Comparison of ENCODE assay signal across 31 cellular contexts in the genomic region with DNA sequence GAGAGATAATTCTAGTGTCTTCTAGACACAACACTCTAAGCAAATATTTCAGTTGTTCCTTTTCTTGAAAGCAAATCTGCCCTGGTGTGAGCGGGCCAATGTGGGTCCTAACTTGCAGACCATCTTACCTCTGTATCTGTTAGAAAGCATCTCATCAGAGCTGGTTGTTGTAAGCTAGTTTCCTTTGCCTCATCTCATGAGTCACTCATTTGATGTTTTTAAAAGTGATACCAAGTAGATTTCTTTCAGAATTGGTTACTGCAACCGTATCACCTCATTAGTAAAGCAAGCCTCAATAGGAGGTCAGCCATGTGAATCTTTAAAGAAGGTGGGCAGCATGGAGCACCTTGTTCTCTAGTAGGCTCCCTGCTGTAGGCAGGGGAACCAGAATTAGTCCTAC.
DNase-seq lines count a peak whose midpoint lies in the region; ATAC-seq and TF ChIP-seq lines count a peak whose summit lies in the region.
"Had no signal": no experiment of that assay in that cellular context is flagged by ENCODE, and none has a peak within 500 bp of the region (broad histone marks: within the 10 kb centered on the region; RNA-seq: fewer than 3 reads in every experiment).

No MANE protein-coding gene starts in this region.

- no peak overlapping the region for H3K9ac ChIP-seq in HCT116 (ENCODE audit: low read length)

- no peaks in the 10 kb centered on the region for H4K20me1 ChIP-seq in HCT116 (ENCODE audit: insufficient read depth)

- no peak overlapping the region for H3K4me3 Mint-ChIP-seq in activated T-cell treated with anti-CD3 and anti-CD28 coated beads, Interleukin-2, amount 50 U/mL, for 24 hours
- peak overlapping the region; percentile 47 for H3K4me3 Mint-ChIP-seq in activated T-helper 17 cell treated with anti-CD3 and anti-CD28 coated beads, Interleukin-2, amount 50 U/mL, for 72 hours
- H3K4me3 Mint-ChIP-seq in stimulated activated effector memory CD8-positive, alpha-beta T cell treated with anti-CD3 and anti-CD28 coated beads, Interleukin-12 subunit alpha, Interleukin-12 subunit beta, amount 100 ng/mL, for 72 hours = no peak overlapping the region
- H3K4me3 Mint-ChIP-seq: activated naive CD8-positive, alpha-beta T cell treated with anti-CD3 and anti-CD28 coated beads for 36 hours; CD8-positive, alpha-beta T cell; memory B cell; nephron progenitor cell had no signal

- peak overlapping the region; percentile 15 for H3K27ac Mint-ChIP-seq in activated T-cell treated with anti-CD3 and anti-CD28 coated beads, Interleukin-2, amount 50 U/mL, for 24 hours
- H3K27ac Mint-ChIP-seq in activated T-helper 17 cell treated with anti-CD3 and anti-CD28 coated beads, Interleukin-2, amount 50 U/mL, for 72 hours = peak overlapping the region; percentile 64
- H3K27ac Mint-ChIP-seq in stimulated activated effector memory CD8-positive, alpha-beta T cell treated with anti-CD3 and anti-CD28 coated beads, Interleukin-12 subunit alpha, Interleukin-12 subunit beta, amount 100 ng/mL, for 72 hours = no peak overlapping the region
- H3K27ac Mint-ChIP-seq: activated naive CD8-positive, alpha-beta T cell treated with anti-CD3 and anti-CD28 coated beads for 36 hours; CD8-positive, alpha-beta T cell; memory B cell; nephron progenitor cell had no signal

- no peaks in the 10 kb centered on the region for H3K36me3 ChIP-seq in HCT116 (ENCODE audit: control insufficient read depth in 1 of 2, insufficient read depth in 2 of 2, low read length in 2 of 2)
- H3K36me3 ChIP-seq: BE2C, pancreas, uterus had no signal

- no peaks in the 10 kb centered on the region for H3K27me3 ChIP-seq in HCT116 (ENCODE audit: insufficient read depth, low read length)
- H3K27me3 ChIP-seq: BE2C, cardiac muscle cell, pancreas, SJSA1, uterus had no signal

- peak overlapping the region; percentile 48; the same call in 1 of the 2 replicates for H3K4me2 ChIP-seq in HCT116 (ENCODE audit: low read length)

- no TSS peak for BruUV-seq in HCT116 (replicated peaks; lab: Mats Ljungman, UMichigan)

- intact Hi-C loops in HCT116 (cut with micrococcal nuclease) = no loop called here

- H3K79me2 ChIP-seq in HCT116 (ENCODE audit: insufficient read depth, low read length) = no peaks in the 10 kb centered on the region

- ATAC-seq in HCT116 (no peak), HG03520 (IDR thresholded peaks at IDR 0.05; ENCODE audit: unreplicated experiment) (no peak), HG03571 (IDR thresholded peaks at IDR 0.05; ENCODE audit: unreplicated experiment) (no peak)
- ATAC-seq in activated T-helper 17 cell treated with anti-CD3 and anti-CD28 coated beads, Interleukin-2, amount 50 U/mL, for 72 hours (replicated peaks) = peak; percentile 62
- ATAC-seq in stimulated activated effector memory CD8-positive, alpha-beta T cell treated with anti-CD3 and anti-CD28 coated beads, Interleukin-12 subunit alpha, Interleukin-12 subunit beta, amount 100 ng/mL, for 72 hours = peak; percentile 60
- ATAC-seq: CD8-positive, alpha-beta T cell; left lobe of liver; pancreas had no signal

- TF ChIP-seq CTCF in HCT116 (IDR thresholded peaks at IDR 0.05 in 2 of 3, conservative IDR thresholded peaks at IDR 0.05 in 1 of 3; ENCODE audit: borderline replicate concordance in 1 of 3, insufficient read depth in 1 of 3, low read depth in 2 of 3, low read length in 2 of 3) = no peak

- H2AFZ ChIP-seq in HCT116 (ENCODE audit: low read depth, low read length, poor library complexity, severe bottlenecking) = no peak overlapping the region

- H3K4me3 ChIP-seq in HCT116 (replicated peaks in 1 of 2; ENCODE audit: low read depth in 1 of 2, low read length in 2 of 2) = no peak overlapping the region
- H3K4me3 ChIP-seq: cardiac muscle cell, HAP-1, pancreas, SJSA1, skin epidermis, uterus had no signal

- no peak for DNase-seq in activated T-cell treated with anti-CD3 and anti-CD28 coated beads, Interleukin-2, amount 50 U/mL, for 24 hours
- no peak for DNase-seq in activated T-cell treated with anti-CD3 and anti-CD28 coated beads, Interleukin-2, amount 50 U/mL, for 1 hour
- DNase-seq in HCT116 (ENCODE audit: low read depth, low spot score) (no peak), ecto neural progenitor cell (ENCODE audit: low spot score) (no peak)
- DNase-seq in stimulated activated effector memory CD8-positive, alpha-beta T cell treated with anti-CD3 and anti-CD28 coated beads, Interleukin-12 subunit alpha, Interleukin-12 subunit beta, amount 100 ng/mL, for 72 hours (ENCODE audit: low spot score in 2 of 2) = no peak
- DNase-seq: ACHN; activated CD8-positive, alpha-beta memory T cell treated with anti-CD3 and anti-CD28 coated beads, Interleukin-2, amount 50 U/mL, for 48 hours; activated gamma-delta T cell; activated naive CD8-positive, alpha-beta T cell treated with anti-CD3 and anti-CD28 coated beads for 36 hours; aorta; BE2C; CD8-positive, alpha-beta T cell; effector CD8-positive, alpha-beta T cell; glutamatergic neuron; NCI-H1048; nephron progenitor cell; pancreas; RPMI8226; stimulated activated naive CD4-positive, alpha-beta T cell treated with Interleukin-2 at 50 U/mL for 16 hours; T-helper 9 cell; uterus; WERI-Rb-1 had no signal

- no peak for TF ChIP-seq RAD21 in HCT116 (IDR thresholded peaks at IDR 0.05; ENCODE audit: low read depth)

- RAD21 ChIA-PET in HCT116 (lab: Charles Lee; ENCODE audit: low non-redundant PET in 1 of 2, low total read pairs in 2 of 2, uncharacterized antibody in 2 of 2, unreplicated experiment in 2 of 2) = no interaction called here

- H3K9me2 ChIP-seq in HCT116 (ENCODE audit: insufficient read depth) = 0 out of 2 replicates have a peak, but pooled peaks cover 2% of the 10 kb centered on the region

- no peak for TF ChIP-seq POLR2A in HCT116 (IDR thresholded peaks at IDR 0.05; ENCODE audit: borderline replicate concordance, extremely low read depth, insufficient read depth, insufficient read length)

- peaks cover 11 to 48% of the 10 kb centered on the region in 2 experiments for H3K4me1 ChIP-seq in HCT116 (ENCODE audit: control insufficient read depth in 1 of 2, insufficient read depth in 2 of 2, low read length in 2 of 2)
- H3K4me1 ChIP-seq: HAP-1, pancreas, uterus had no signal

- H3K27ac ChIP-seq in HCT116 (ENCODE audit: low read depth, low read length) = no peak overlapping the region
- H3K27ac ChIP-seq: cardiac muscle cell, pancreas, SJSA1, uterus, WERI-Rb-1 had no signal

- no peaks in the 10 kb centered on the region for H3K9me3 Mint-ChIP-seq in activated T-cell treated with anti-CD3 and anti-CD28 coated beads, Interleukin-2, amount 50 U/mL, for 24 hours
- H3K9me3 Mint-ChIP-seq in activated T-helper 17 cell treated with anti-CD3 and anti-CD28 coated beads, Interleukin-2, amount 50 U/mL, for 72 hours = peaks cover 3% of the 10 kb centered on the region
- no peaks in the 10 kb centered on the region for H3K9me3 Mint-ChIP-seq in stimulated activated effector memory CD8-positive, alpha-beta T cell treated with anti-CD3 and anti-CD28 coated beads, Interleukin-12 subunit alpha, Interleukin-12 subunit beta, amount 100 ng/mL, for 72 hours
- H3K9me3 Mint-ChIP-seq: activated naive CD8-positive, alpha-beta T cell treated with anti-CD3 and anti-CD28 coated beads for 36 hours; CD8-positive, alpha-beta T cell; memory B cell had no signal

- no peaks in the 10 kb centered on the region for H3K27me3 Mint-ChIP-seq in activated T-cell treated with anti-CD3 and anti-CD28 coated beads, Interleukin-2, amount 50 U/mL, for 24 hours
- H3K27me3 Mint-ChIP-seq in activated T-helper 17 cell treated with anti-CD3 and anti-CD28 coated beads, Interleukin-2, amount 50 U/mL, for 72 hours = no peaks in the 10 kb centered on the region
- H3K27me3 Mint-ChIP-seq: activated naive CD8-positive, alpha-beta T cell treated with anti-CD3 and anti-CD28 coated beads for 36 hours; memory B cell had no signal

- H3K4me1 Mint-ChIP-seq in activated T-cell treated with anti-CD3 and anti-CD28 coated beads, Interleukin-2, amount 50 U/mL, for 24 hours (ENCODE audit: low read depth) = peaks cover 24% of the 10 kb centered on the region
- H3K4me1 Mint-ChIP-seq in activated T-helper 17 cell treated with anti-CD3 and anti-CD28 coated beads, Interleukin-2, amount 50 U/mL, for 72 hours = peaks cover 19% of the 10 kb centered on the region
- H3K4me1 Mint-ChIP-seq in stimulated activated effector memory CD8-positive, alpha-beta T cell treated with anti-CD3 and anti-CD28 coated beads, Interleukin-12 subunit alpha, Interleukin-12 subunit beta, amount 100 ng/mL, for 72 hours = peaks cover 41% of the 10 kb centered on the region

- POLR2A ChIA-PET in HCT116 (lab: Charles Lee) = no interaction called here

- CTCF ChIA-PET in HCT116 (lab: Charles Lee) = no interaction called here

- peaks cover 44% of the 10 kb centered on the region for H3K36me3 Mint-ChIP-seq in activated T-cell treated with anti-CD3 and anti-CD28 coated beads, Interleukin-2, amount 50 U/mL, for 24 hours (ENCODE audit: low read depth)
- peaks cover 45% of the 10 kb centered on the region for H3K36me3 Mint-ChIP-seq in activated T-helper 17 cell treated with anti-CD3 and anti-CD28 coated beads, Interleukin-2, amount 50 U/mL, for 72 hours (ENCODE audit: low read depth)
- peaks cover 12% of the 10 kb centered on the region for H3K36me3 Mint-ChIP-seq in stimulated activated effector memory CD8-positive, alpha-beta T cell treated with anti-CD3 and anti-CD28 coated beads, Interleukin-12 subunit alpha, Interleukin-12 subunit beta, amount 100 ng/mL, for 72 hours

- H3K9me3 ChIP-seq in HCT116 (ENCODE audit: control insufficient read depth in 1 of 2, insufficient read depth in 1 of 2, low read depth in 1 of 2, low read length in 2 of 2) = no peaks in the 10 kb centered on the region
- H3K9me3 ChIP-seq: BE2C, HAP-1, pancreas, SJSA1, uterus had no signal

TF ChIP-seq in HCT116, 20 proteins besides CTCF, POLR2A, EP300 and RAD21 (continues in another document):
- TF ChIP-seq, protein P1, sequence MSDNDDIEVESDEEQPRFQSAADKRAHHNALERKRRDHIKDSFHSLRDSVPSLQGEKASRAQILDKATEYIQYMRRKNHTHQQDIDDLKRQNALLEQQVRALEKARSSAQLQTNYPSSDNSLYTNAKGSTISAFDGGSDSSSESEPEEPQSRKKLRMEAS (IDR thresholded peaks at IDR 0.05) = no peak
- no peak for TF ChIP-seq ZBTB33 (IDR thresholded peaks at IDR 0.05; ENCODE audit: extremely low read depth, insufficient replicate concordance, low read length)

Comparison
In these comparisons a context has a peak if more than half of its experiments do, and no peak if none do; other contexts are left out.
1. ATAC-seq: peak in activated T-helper 17 cell treated with anti-CD3 and anti-CD28 coated beads, Interleukin-2, amount 50 U/mL, for 72 hours (single experiment) and stimulated activated effector memory CD8-positive, alpha-beta T cell treated with anti-CD3 and anti-CD28 coated beads, Interleukin-12 subunit alpha, Interleukin-12 subunit beta, amount 100 ng/mL, for 72 hours (single experiment); none in HCT116 (single experiment), HG03520 (single experiment) and HG03571 (single experiment).